16 cellular contexts compared by ENCODE assay signal in the genomic region with DNA sequence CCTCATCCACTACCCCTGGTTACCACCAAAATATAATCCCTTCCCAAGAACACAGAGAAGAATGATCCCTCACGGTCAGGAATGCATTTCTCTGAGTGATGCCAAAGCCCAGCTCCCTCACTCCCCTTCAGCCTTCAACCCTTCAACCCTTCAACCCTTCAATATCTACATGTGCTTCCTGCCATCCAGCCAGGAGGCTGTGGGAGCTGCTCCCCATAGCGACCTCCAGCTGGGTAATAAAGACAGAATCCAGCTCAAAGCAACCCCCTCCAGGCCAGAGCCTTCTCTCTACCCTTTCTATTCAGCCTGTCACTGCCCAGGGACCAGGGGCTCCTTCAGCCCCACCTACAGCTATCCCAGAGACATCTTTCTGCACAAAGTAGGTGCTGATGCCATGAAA. TPM values are rescaled to one million over a fixed set of nuclear protein-coding genes. Genes with fewer than 3 reads are reported as not detected.
A peak's percentile ranks its signal among the peaks of the same experiment; 100 is the strongest.
DNase-seq lines count a peak whose midpoint lies in the region; TF ChIP-seq lines count a peak whose summit lies in the region.
"Had no signal": no experiment of that assay in that cellular context is flagged by ENCODE, and none has a peak within 500 bp of the region (broad histone marks: within the 10 kb centered on the region; RNA-seq: fewer than 3 reads in every experiment).

No MANE protein-coding gene starts in this region.

- H3K36me3 ChIP-seq in CD8-positive, alpha-beta memory T cell (ENCODE audit: insufficient read depth, low read length) = peaks cover 33% of the 10 kb centered on the region
- peaks cover 19% of the 10 kb centered on the region for H3K36me3 ChIP-seq in HAP-1 (replicated peaks)

- peaks cover 52% of the 10 kb centered on the region for H3K4me1 ChIP-seq in CD8-positive, alpha-beta memory T cell (ENCODE audit: insufficient read depth, low read length)
- H3K4me1 ChIP-seq in HAP-1 = peaks cover 7% of the 10 kb centered on the region
- H3K4me1 ChIP-seq: SJSA1 had no signal

- peak overlapping the region; percentile 93; the same call in 1 of the 2 replicates for H3K27ac ChIP-seq in 22Rv1
- no peak overlapping the region for H3K27ac ChIP-seq in CD8-positive, alpha-beta memory T cell (ENCODE audit: low read depth, low read length)
- peak overlapping the region; percentile 91 for H3K27ac ChIP-seq in caudate nucleus (ENCODE audit: low read depth, low read length)
- H3K27ac ChIP-seq: SJSA1 had no signal

- CTCF ChIA-PET in CD8-positive, alpha-beta memory T cell (lab: Charles Lee) = interaction anchor here (1.0 kb wide), 1 partner anchor 149 kb away, joined by 3 read pairs; no protein-coding TSS in a partner anchor

- H3K4me1 Mint-ChIP-seq in CD8-positive, alpha-beta memory T cell = peaks cover 47 to 75% (median 54%) of the 10 kb centered on the region in 3 donors
- H3K4me1 Mint-ChIP-seq in nephron = peaks cover 36% of the 10 kb centered on the region

- H3K27ac Mint-ChIP-seq in CD8-positive, alpha-beta memory T cell = peak overlapping the region; percentile 0 to 86 (median 59)
- H3K27ac Mint-ChIP-seq in nephron = peak overlapping the region; percentile 34 to 71 (median 36)

- no peaks in the 10 kb centered on the region for H3K9me3 ChIP-seq in CD8-positive, alpha-beta memory T cell (ENCODE audit: low read length)
- H3K9me3 ChIP-seq in HAP-1 = no peaks in the 10 kb centered on the region
- H3K9me3 ChIP-seq: SJSA1 had no signal

- POLR2A ChIA-PET in CD8-positive, alpha-beta memory T cell (lab: Charles Lee) = no interaction called here

- no peak for DNase-seq in CD8-positive, alpha-beta memory T cell
- DNase-seq in caudate nucleus (lab: John Stamatoyannopoulos, UW) = no peak
- no peak for DNase-seq in NOMO-1 treated with DMSO at 0.1 percent for 48 hours (lab: John Stamatoyannopoulos, UW; ENCODE audit: unreplicated experiment)
- no peak for DNase-seq in HAP-1 (ENCODE audit: low spot score in 2 of 2)
- DNase-seq in medulla oblongata (ENCODE audit: extremely low spot score) = no peak
- no peak for DNase-seq in NCI-H510A treated with DMSO at 0.1 percent for 48 hours (lab: John Stamatoyannopoulos, UW)
- DNase-seq: COR-L47; foreskin melanocyte; NCI-H1105; NCI-H69; stimulated activated CD4-positive, alpha-beta T cell treated with anti-CD3 and anti-CD28 coated beads, Interleukin-15, amount 100 ng/mL, for 24 hours; stimulated activated naive CD4-positive, alpha-beta T cell had no signal

- peaks cover 0 to 1% of the 10 kb centered on the region in 2 donors for H3K27me3 Mint-ChIP-seq in CD8-positive, alpha-beta memory T cell
- H3K27me3 Mint-ChIP-seq in nephron (ENCODE audit: low read depth) = no peaks in the 10 kb centered on the region

- H3K4me3 ChIP-seq in CD8-positive, alpha-beta memory T cell (ENCODE audit: low read length) = no peak overlapping the region
- no peak overlapping the region for H3K4me3 ChIP-seq in HAP-1
- H3K4me3 ChIP-seq: SJSA1 had no signal

- H3K36me3 Mint-ChIP-seq in CD8-positive, alpha-beta memory T cell = peaks cover 0 to 68% (median 2%) of the 10 kb centered on the region in 3 donors
- H3K36me3 Mint-ChIP-seq in nephron (ENCODE audit: low read depth) = peaks cover 22% of the 10 kb centered on the region

- H3K9me3 Mint-ChIP-seq in CD8-positive, alpha-beta memory T cell = no peaks in the 10 kb centered on the region
- no peaks in the 10 kb centered on the region for H3K9me3 Mint-ChIP-seq in nephron

- peak overlapping the region; percentile 9 to 99 (median 55) for H3K4me3 Mint-ChIP-seq in CD8-positive, alpha-beta memory T cell
- H3K4me3 Mint-ChIP-seq in nephron = peak overlapping the region; percentile 43 to 99 (median 94)

- in situ Hi-C loops in HAP-1 (cut with MboI; ENCODE audit: low sequenced_read_pairs) = no loop called here

- H3K27me3 ChIP-seq in CD8-positive, alpha-beta memory T cell (ENCODE audit: insufficient read depth, low read length, poor library complexity, severe bottlenecking) = no peaks in the 10 kb centered on the region
- H3K27me3 ChIP-seq in HAP-1 (ENCODE audit: low read depth) = no peaks in the 10 kb centered on the region
- H3K27me3 ChIP-seq: SJSA1 had no signal

- TF ChIP-seq CTCF in 22Rv1 (IDR thresholded peaks at IDR 0.05) = no peak
- no peak for TF ChIP-seq CTCF in nephron (IDR thresholded peaks at IDR 0.05; ENCODE audit: unreplicated experiment in 3 of 3)

RNA-seq across cellular contexts. Expression of gene ARHGAP1, which starts 2.7 kb away (rescaled TPM):
- 10 to 100 TPM; 56.8 TPM for total RNA-seq in CD8-positive, alpha-beta memory T cell
- polyA plus RNA-seq in CD8-positive, alpha-beta memory T cell = 76.1 TPM

RNA-seq across cellular contexts. Expression of gene ZNF408, which starts 3.1 kb away (rescaled TPM):
- total RNA-seq in CD8-positive, alpha-beta memory T cell = 10 to 100 TPM; 13.2 to 14.4 TPM
- polyA plus RNA-seq in CD8-positive, alpha-beta memory T cell = 9.6 TPM

RNA-seq across cellular contexts. Expression of gene F2, which starts 21.3 kb away (rescaled TPM):
- not detected for total RNA-seq in CD8-positive, alpha-beta memory T cell
- polyA plus RNA-seq in CD8-positive, alpha-beta memory T cell = not detected
- total RNA-seq: activated CD8-positive, alpha-beta memory T cell treated with anti-CD3 and anti-CD28 coated beads for 36 hours; SJSA1 had no signal
